Comparison of ENCODE assay signal across 8 cellular contexts in genomic region chr1:93369734-93370133, GRCh38.
"Had no signal": no experiment of that assay in that cellular context is flagged by ENCODE, and none has a peak within 500 bp of the region (broad histone marks: within the 10 kb centered on the region; RNA-seq: fewer than 3 reads in every experiment).

No MANE protein-coding gene starts in this region.

- H3K4me1 ChIP-seq: HAP-1 had no signal

- H3K9me3 Mint-ChIP-seq: HFFc6 had no signal

- H3K4me2 ChIP-seq: KMS-11 had no signal

- DNase-seq: GOT3, H7, HFFc6, KBM-7 had no signal

- ATAC-seq: HCT116 had no signal

- FAIRE-seq: HTR-8/SVneo had no signal

- H3K27ac ChIP-seq: KMS-11 had no signal

- H3K9ac ChIP-seq: KMS-11 had no signal

- H3K4me3 ChIP-seq: HAP-1 had no signal

- H3K4me3 Mint-ChIP-seq: HFFc6 had no signal

- H3K27ac Mint-ChIP-seq: HFFc6 had no signal

- H3K9me3 ChIP-seq: HAP-1 had no signal
